In genomic region chr12:55743967-55744931, GRCh38 we compare ENCODE assay signal across 7 cellular contexts. TPM values are rescaled to one million over a fixed set of nuclear protein-coding genes. Genes with fewer than 3 reads are reported as not detected.
A peak's percentile ranks its signal among the peaks of the same experiment; 100 is the strongest.
DNase-seq lines count a peak whose midpoint lies in the region; ATAC-seq and TF ChIP-seq lines count a peak whose summit lies in the region.

No MANE protein-coding gene starts in this region.

- H3K27ac Mint-ChIP-seq in endothelial cell (ENCODE audit: unreplicated experiment) (no peak overlapping the region), neural crest cell (ENCODE audit: unreplicated experiment) (peak overlapping the region; percentile 85)

- H2AFZ ChIP-seq in OCI-LY7 (ENCODE audit: low read length), result 0 out of 2 replicates have a peak overlapping the region, but pooled peaks have one; percentile 10

- intact Hi-C loops in OCI-LY7 (cut with micrococcal nuclease; ENCODE audit: unreplicated experiment), result loop anchor here (1.0 kb wide), 2 partner anchors 53 to 196 kb away; no protein-coding TSS in a partner anchor

- POLR2A ChIA-PET in OCI-LY7 (lab: Charles Lee), result interaction anchor here (0.6 to 3.7 kb wide), 11 partner anchors 10 to 373 kb away, joined by 3 to 12 read pairs (median 4); partner anchors contain the start of genes DNAJC14, ORMDL2, PYM1 and RAB5B

- TSS peak; percentile 61 for BruUV-seq in OCI-LY7 (replicated peaks; lab: Mats Ljungman, UMichigan)

- peaks cover 27% of the 10 kb centered on the region for H3K4me1 Mint-ChIP-seq in endothelial cell (ENCODE audit: unreplicated experiment)
- H3K4me1 Mint-ChIP-seq in neural crest cell, result peaks cover 58% of the 10 kb centered on the region

- H4K20me1 ChIP-seq in OCI-LY7 (ENCODE audit: insufficient read depth, low read length), result peaks cover 17% of the 10 kb centered on the region; the same call in 1 of the 2 replicates

- H3K9me3 Mint-ChIP-seq in endothelial cell (ENCODE audit: unreplicated experiment) (no peaks in the 10 kb centered on the region), neural crest cell (no peaks in the 10 kb centered on the region)

- H3K4me3 Mint-ChIP-seq in endothelial cell (ENCODE audit: unreplicated experiment), result peak overlapping the region; percentile 87
- peak overlapping the region; percentile 96 for H3K4me3 Mint-ChIP-seq in neural crest cell

- peaks cover 11% of the 10 kb centered on the region for H3K27me3 Mint-ChIP-seq in endothelial cell (ENCODE audit: unreplicated experiment)
- H3K27me3 Mint-ChIP-seq in neural crest cell (ENCODE audit: low read depth), result no peaks in the 10 kb centered on the region

- H3K9me3 ChIP-seq in OCI-LY7 (ENCODE audit: low read length), result no peaks in the 10 kb centered on the region

- peak overlapping the region; percentile 100 for H3K4me2 ChIP-seq in OCI-LY7 (ENCODE audit: low read length)

- TF ChIP-seq CTCF in OCI-LY7 (conservative IDR thresholded peaks at IDR 0.05; ENCODE audit: low read length) (no peak), endothelial cell (IDR thresholded peaks at IDR 0.05; ENCODE audit: unreplicated experiment) (no peak), neural crest cell (conservative IDR thresholded peaks at IDR 0.05) (no peak)

- peaks cover 22% of the 10 kb centered on the region; the same call in 1 of the 2 replicates for H3K36me3 ChIP-seq in OCI-LY7 (ENCODE audit: insufficient read depth, low read length)

- peaks cover 18% of the 10 kb centered on the region; the same call in 1 of the 2 replicates for H3K79me2 ChIP-seq in OCI-LY7 (ENCODE audit: insufficient read depth, low read depth, low read length)

- no peaks in the 10 kb centered on the region for H3K9me2 ChIP-seq in OCI-LY7 (ENCODE audit: insufficient read depth, low read length)

- peak overlapping the region; percentile 91 for H3K4me3 ChIP-seq in OCI-LY7 (ENCODE audit: low read depth, low read length, poor library complexity, severe bottlenecking)

- DNase-seq in OCI-LY7 (ENCODE audit: low spot score), result peak; percentile 35
- no peak for DNase-seq in endothelial cell (ENCODE audit: low spot score)
- no peak for DNase-seq in neural crest cell (ENCODE audit: low read depth, low spot score)
- DNase-seq in SW 1271 (lab: John Stamatoyannopoulos, UW), result no peak

- ATAC-seq in GM21619 (IDR thresholded peaks at IDR 0.05; ENCODE audit: unreplicated experiment) (peak; percentile 8), GM18498 (IDR thresholded peaks at IDR 0.05; ENCODE audit: unreplicated experiment) (no peak), GM19328 (IDR thresholded peaks at IDR 0.05; ENCODE audit: unreplicated experiment) (no peak)

- H3K27ac ChIP-seq in OCI-LY7 (ENCODE audit: low read depth, low read length, poor library complexity, severe bottlenecking), result peak overlapping the region; percentile 6

- H3K36me3 Mint-ChIP-seq in endothelial cell (ENCODE audit: low read depth, unreplicated experiment) (peaks cover 4% of the 10 kb centered on the region), neural crest cell (ENCODE audit: low read depth) (peaks cover 5% of the 10 kb centered on the region)

- CTCF ChIA-PET in OCI-LY7 (lab: Charles Lee; ENCODE audit: unreplicated experiment), result interaction anchor here (0.5 to 2.1 kb wide), 4 partner anchors 10 to 884 kb away, joined by 3 to 9 read pairs (median 4); partner anchors contain the start of gene RAB5B

- peaks cover 40% of the 10 kb centered on the region for H3K4me1 ChIP-seq in OCI-LY7 (ENCODE audit: insufficient read depth, low read length, poor library complexity, severe bottlenecking)

RNA-seq across cellular contexts. Expression of gene GDF11, which starts 1.3 kb away (rescaled TPM):
- total RNA-seq in OCI-LY7 (2014; rRNA removed; shearing (Covaris generic)), result 4.5 and 5.2 TPM in 2 replicates
- total RNA-seq in OCI-LY7 (2022), result 18.0 and 19.9 TPM in 2 replicates
- 9.3 TPM for total RNA-seq in endothelial cell (ENCODE audit: unreplicated experiment)
- 66.6 and 67.0 TPM in 2 replicates for total RNA-seq in neural crest cell

RNA-seq across cellular contexts. Expression of gene CD63, which starts 15.4 kb away (rescaled TPM):
- 102 and 143 TPM in 2 replicates for total RNA-seq in OCI-LY7 (2014; rRNA removed; shearing (Covaris generic))
- total RNA-seq in OCI-LY7 (2022), result 112 and 130 TPM in 2 replicates
- 1,134 TPM for total RNA-seq in endothelial cell (ENCODE audit: unreplicated experiment)
- total RNA-seq in neural crest cell, result 535 and 560 TPM in 2 replicates

RNA-seq across cellular contexts. Expression of gene RDH5, which starts 24.1 kb away (rescaled TPM):
- 6.2 and 8.9 TPM in 2 replicates for total RNA-seq in OCI-LY7 (2014; rRNA removed; shearing (Covaris generic))
- total RNA-seq in OCI-LY7 (2022) (19.6 and 20.1 TPM in 2 replicates), endothelial cell (ENCODE audit: unreplicated experiment) (4.4 TPM), neural crest cell (10.4 and 14.2 TPM in 2 replicates)

RNA-seq across cellular contexts. Expression of gene BLOC1S1, which starts 28.4 kb away (rescaled TPM):
- 139 and 161 TPM in 2 replicates for total RNA-seq in OCI-LY7 (2014; rRNA removed; shearing (Covaris generic))
- total RNA-seq in OCI-LY7 (2022) (152 and 159 TPM in 2 replicates), endothelial cell (ENCODE audit: unreplicated experiment) (66.5 TPM), neural crest cell (105 and 111 TPM in 2 replicates)

RNA-seq across cellular contexts. Expression of gene ITGA7, which starts 36.5 kb away (rescaled TPM):
- 1.5 and 2.3 TPM in 2 replicates for total RNA-seq in OCI-LY7 (2014; rRNA removed; shearing (Covaris generic))
- total RNA-seq in OCI-LY7 (2022) (3.3 and 4.0 TPM in 2 replicates), endothelial cell (ENCODE audit: unreplicated experiment) (4.0 TPM), neural crest cell (57.9 and 63.7 TPM in 2 replicates)
